20 cellular contexts compared by ENCODE assay signal in genomic region chr7:73382938-73383503, GRCh38. TPM values are rescaled to one million over a fixed set of nuclear protein-coding genes. Genes with fewer than 3 reads are reported as not detected.
"Had no signal": no experiment of that assay in that cellular context is flagged by ENCODE, and none has a peak within 500 bp of the region (broad histone marks: within the 10 kb centered on the region; RNA-seq: fewer than 3 reads in every experiment).

No MANE protein-coding gene starts in this region.

- DNase-seq: activated CD4-positive, alpha-beta T cell treated with anti-CD3 and anti-CD28 coated beads for 36 hours; activated CD4-positive, alpha-beta T cell treated with anti-CD3 and anti-CD28 coated beads, Interleukin-2, amount 50 U/mL, for 48 hours; activated gamma-delta T cell treated with Interleukin-2 at 50 U/mL for 16 hours; adrenal gland; cerebellar nuclear complex; cortex of kidney; erythroblast; nucleus accumbens; sigmoid colon; spleen; stimulated activated CD4-positive, alpha-beta T cell treated with anti-CD3 and anti-CD28 coated beads, Interleukin-4, amount 100 ng/mL, for 4 hours; stimulated activated naive B cell treated with anti-CD40 and anti-IgM and Interleukin-4, amounts not matched to agents 10 μg/mL and 1 μg/mL and 100 μg/mL, for 72 hours had no signal

- H3K27ac ChIP-seq: adrenal gland, sigmoid colon had no signal

- H3K36me3 ChIP-seq: adrenal gland, sigmoid colon, spleen had no signal

- ATAC-seq: activated CD4-positive, alpha-beta T cell treated with anti-CD3 and anti-CD28 coated beads for 36 hours; activated naive CD4-positive, alpha-beta T cell treated with anti-CD3 and anti-CD28 coated beads, Interleukin-2, amount 50 U/mL, for 72 hours; stimulated activated naive B cell treated with anti-CD40 and anti-IgM and Interleukin-4, amounts not matched to agents 10 μg/mL and 1 μg/mL and 100 μg/mL, for 72 hours; WTC11 had no signal

- H3K27me3 ChIP-seq: adrenal gland had no signal

- H3K4me3 ChIP-seq: adrenal gland, sigmoid colon, spleen had no signal

- H3K4me1 ChIP-seq: adrenal gland had no signal

RNA-seq across cellular contexts. Expression of gene FKBP6, which starts 55.1 kb away (rescaled TPM):
- total RNA-seq: activated CD4-positive, alpha-beta T cell treated with anti-CD3 and anti-CD28 coated beads for 36 hours; activated naive CD4-positive, alpha-beta T cell treated with anti-CD3 and anti-CD28 coated beads, Interleukin-2, amount 50 U/mL, for 72 hours; activated T-helper 1 cell treated with anti-CD3 and anti-CD28 coated beads, Interleukin-12 subunit alpha, Interleukin-12 subunit beta, Interleukin-2, Interleukin-4 antibody, amounts not matched to agents 30 ng/mL and 10 ng/mL and 1 ng/mL, durations not matched to agents 14 hours and 24 hours and 36 hours; bronchial epithelial cell; frontal cortex; lung microvascular endothelial cell; mesothelial cell of epicardium; sigmoid colon; spleen; urinary bladder had no signal

RNA-seq across cellular contexts. Expression of gene TRIM50, which starts 55.1 kb away (rescaled TPM):
- total RNA-seq: activated CD4-positive, alpha-beta T cell treated with anti-CD3 and anti-CD28 coated beads for 36 hours; activated T-helper 1 cell treated with anti-CD3 and anti-CD28 coated beads, Interleukin-12 subunit alpha, Interleukin-12 subunit beta, Interleukin-2, Interleukin-4 antibody, amounts not matched to agents 30 ng/mL and 10 ng/mL and 1 ng/mL, durations not matched to agents 14 hours and 24 hours and 36 hours; bronchial epithelial cell; frontal cortex; lung microvascular endothelial cell; mesothelial cell of epicardium had no signal
